In the genomic region with DNA sequence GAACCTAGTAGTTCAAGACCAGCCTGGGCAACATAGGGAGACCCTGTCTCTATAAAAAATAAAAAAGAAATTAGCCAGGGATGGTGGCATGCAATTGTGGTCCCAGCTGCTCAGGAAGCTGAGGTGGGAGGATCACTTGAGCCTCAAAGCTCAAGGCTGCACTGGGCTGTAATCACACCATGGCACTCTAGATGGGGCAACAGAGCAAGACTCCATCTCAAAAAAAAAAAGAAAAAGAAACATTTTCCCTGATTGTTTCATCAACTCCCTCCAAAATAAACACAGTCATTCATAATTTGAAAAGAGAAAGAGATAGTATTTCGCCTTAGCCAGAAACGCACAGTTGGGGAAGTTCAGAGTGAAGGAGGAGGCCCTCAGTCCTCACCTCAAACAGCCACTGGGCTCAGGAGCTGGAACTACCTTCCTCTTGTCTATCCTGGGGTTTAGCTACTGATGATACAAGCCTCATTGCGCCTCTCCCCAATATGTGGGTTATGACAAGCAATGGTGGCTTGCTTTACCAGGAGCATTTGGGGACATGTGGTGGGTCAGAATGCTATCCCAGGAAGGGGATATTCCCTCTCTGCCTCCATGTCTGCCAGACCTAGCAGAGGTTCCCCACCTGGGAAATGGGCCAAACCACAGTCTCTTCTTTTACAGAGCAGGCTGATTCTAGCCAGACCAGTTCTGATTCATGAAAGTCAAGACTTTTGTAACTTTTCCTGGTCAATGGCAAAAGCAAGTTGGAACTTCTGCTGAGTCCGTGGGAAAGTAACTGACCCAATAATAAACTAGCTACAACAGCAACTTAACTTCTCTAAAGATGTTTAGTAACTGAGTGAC, we compare ENCODE assay signal across 9 cellular contexts. TPM values are rescaled to one million over a fixed set of nuclear protein-coding genes. Genes with fewer than 3 reads are reported as not detected.
DNase-seq lines count a peak whose midpoint lies in the region; ATAC-seq and TF ChIP-seq lines count a peak whose summit lies in the region.
"Had no signal": no experiment of that assay in that cellular context is flagged by ENCODE, and none has a peak within 500 bp of the region (broad histone marks: within the 10 kb centered on the region; RNA-seq: fewer than 3 reads in every experiment).

No MANE protein-coding gene starts in this region.

- no peak for ATAC-seq in GM18517 (IDR thresholded peaks at IDR 0.05; ENCODE audit: unreplicated experiment)

- H3K4me3 ChIP-seq in Peyer's patch: no peak overlapping the region
- H3K4me3 ChIP-seq in fibroblast of villous mesenchyme (ENCODE audit: low read depth, low read length): no peak overlapping the region

- peaks cover 0 to 13% (median 1%) of the 10 kb centered on the region in 4 donors for H3K4me1 ChIP-seq in Peyer's patch

- H3K4me3 Mint-ChIP-seq in progenitor cell of endocrine pancreas (ENCODE audit: low read depth): no peak overlapping the region

- DNase-seq in EL: peak; percentile 76
- DNase-seq in Peyer's patch: peak in 1 of 3 donors; percentile 61
- peak; percentile 91 for DNase-seq in fibroblast of villous mesenchyme (ENCODE audit: low read depth)
- no peak for DNase-seq in progenitor cell of endocrine pancreas (ENCODE audit: low spot score, unreplicated experiment)
- no peak for DNase-seq in NCI-H446 treated with DMSO at 0.1 percent for 48 hours (lab: John Stamatoyannopoulos, UW)
- no peak for DNase-seq in activated CD8-positive, alpha-beta memory T cell treated with anti-CD3 and anti-CD28 coated beads for 24 hours
- no peak for DNase-seq in islet precursor cell
- DNase-seq: Karpas-422 had no signal

- peak overlapping the region in 3 of 4 donors; percentile 9 to 42 (median 29) for H3K27ac ChIP-seq in Peyer's patch

- no peak for TF ChIP-seq POLR2A in Peyer's patch (IDR thresholded peaks at IDR 0.05)

- H3K36me3 Mint-ChIP-seq in progenitor cell of endocrine pancreas (ENCODE audit: insufficient read depth): peaks cover 10% of the 10 kb centered on the region

- peaks cover 6% of the 10 kb centered on the region for H3K4me1 Mint-ChIP-seq in progenitor cell of endocrine pancreas (ENCODE audit: low read depth)

- peaks cover 9% of the 10 kb centered on the region for H3K9me3 Mint-ChIP-seq in progenitor cell of endocrine pancreas (ENCODE audit: low read depth)

- no peak overlapping the region for H3K27ac Mint-ChIP-seq in progenitor cell of endocrine pancreas

- no peaks in the 10 kb centered on the region for H3K36me3 ChIP-seq in Peyer's patch

- H3K27me3 Mint-ChIP-seq in progenitor cell of endocrine pancreas: no peaks in the 10 kb centered on the region

- H3K27me3 ChIP-seq in Peyer's patch: no peaks in the 10 kb centered on the region

- no peaks in the 10 kb centered on the region for H3K9me3 ChIP-seq in Peyer's patch

- TF ChIP-seq CTCF in Peyer's patch (IDR thresholded peaks at IDR 0.05) (no peak), fibroblast of villous mesenchyme (IDR thresholded peaks at IDR 0.05; ENCODE audit: insufficient read depth, low read depth, low read length) (no peak), progenitor cell of endocrine pancreas (IDR thresholded peaks at IDR 0.05; ENCODE audit: unreplicated experiment) (peak; percentile 15)

RNA-seq across cellular contexts. Expression of gene TMEM87B, which starts 22.2 kb away (rescaled TPM):
- total RNA-seq in Peyer's patch: 10 to 100 TPM; 22.3 to 85.6 (median 48.6) TPM
- total RNA-seq in fibroblast of villous mesenchyme: 48.3 and 112 TPM in 2 replicates
- 15.4 and 15.9 TPM in 2 replicates for total RNA-seq in progenitor cell of endocrine pancreas

Comparison
In these comparisons a context has a peak if more than half of its experiments do, and no peak if none do; other contexts are left out.
1. DNase-seq: peak in EL (single experiment) and fibroblast of villous mesenchyme (single experiment); none in progenitor cell of endocrine pancreas (single experiment), NCI-H446 treated with DMSO at 0.1 percent for 48 hours (single experiment), activated CD8-positive, alpha-beta memory T cell treated with anti-CD3 and anti-CD28 coated beads for 24 hours (single experiment) and islet precursor cell (single experiment).